ENCODE assay signal across 8 cellular contexts in genomic region chr5:138466900-138467710, GRCh38. TPM values are rescaled to one million over a fixed set of nuclear protein-coding genes. Genes with fewer than 3 reads are reported as not detected.
DNase-seq lines count a peak whose midpoint lies in the region; TF ChIP-seq lines count a peak whose summit lies in the region.

No MANE protein-coding gene starts in this region.

- WGBS in suprapubic skin, result 90% methylated on average over 44 of the region's 45 CpGs

- peak overlapping the region; percentile 74 for H3K4me3 ChIP-seq in astrocyte of the cerebellum (ENCODE audit: low read depth, low read length)
- H3K4me3 ChIP-seq in kidney epithelial cell (ENCODE audit: low read depth, low read length), result peak overlapping the region; percentile 73
- H3K4me3 ChIP-seq in suprapubic skin, result peak overlapping the region; percentile 87

- no peak for TF ChIP-seq CTCF in astrocyte of the cerebellum (IDR thresholded peaks at IDR 0.05; ENCODE audit: low read depth, low read length, missing control alignments)
- no peak for TF ChIP-seq CTCF in kidney epithelial cell (IDR thresholded peaks at IDR 0.05; ENCODE audit: insufficient read depth, low read length, poor library complexity, severe bottlenecking)
- no peak for TF ChIP-seq CTCF in suprapubic skin (IDR thresholded peaks at IDR 0.05)

- no peak overlapping the region for H3K27ac ChIP-seq in suprapubic skin

- in situ Hi-C loops in astrocyte of the cerebellum (cut with HindIII; ENCODE audit: low sequenced_read_pairs), result no loop called here

- H3K9me3 ChIP-seq in suprapubic skin, result no peaks in the 10 kb centered on the region

- no peak for TF ChIP-seq EP300 in suprapubic skin (IDR thresholded peaks at IDR 0.05)

- DNase-seq in DMS53 (lab: John Stamatoyannopoulos, UW) (peak; percentile 58), DMS53 treated with DMSO at 0.1 percent for 48 hours (lab: John Stamatoyannopoulos, UW; ENCODE audit: unreplicated experiment) (no peak), astrocyte of the cerebellum (ENCODE audit: low read depth) (no peak), kidney epithelial cell (ENCODE audit: low read depth) (no peak), suprapubic skin (ENCODE audit: low spot score in 2 of 2) (no peak), NCI-H526 treated with DMSO at 0.1 percent for 48 hours (lab: John Stamatoyannopoulos, UW) (no peak), middle frontal gyrus (ENCODE audit: extremely low spot score, low spot score) (no peak), NCI-H128 (lab: John Stamatoyannopoulos, UW; ENCODE audit: unreplicated experiment) (no peak)

- TF ChIP-seq POLR2A in suprapubic skin (IDR thresholded peaks at IDR 0.05), result no peak

- H3K36me3 ChIP-seq in kidney epithelial cell (ENCODE audit: control insufficient read depth, insufficient read depth, low read length), result peaks cover 3% of the 10 kb centered on the region
- peaks cover 15% of the 10 kb centered on the region for H3K36me3 ChIP-seq in suprapubic skin

- H3K27me3 ChIP-seq in kidney epithelial cell (ENCODE audit: control insufficient read depth, insufficient read depth, low read length) (no peaks in the 10 kb centered on the region), suprapubic skin (no peaks in the 10 kb centered on the region)

- peaks cover 70% of the 10 kb centered on the region for H3K4me1 ChIP-seq in suprapubic skin

RNA-seq across cellular contexts. Expression of gene EGR1, which starts 1.8 kb away (rescaled TPM):
- total RNA-seq in kidney epithelial cell (2.0 and 4.1 TPM in 2 replicates), suprapubic skin (100 to 1,000 TPM; 130 to 445 (median 257) TPM)

RNA-seq across cellular contexts. Expression of gene REEP2, which starts 28.2 kb away (rescaled TPM):
- total RNA-seq in kidney epithelial cell (34.7 and 40.2 TPM in 2 replicates), suprapubic skin (1 to 10 TPM; 1.5 to 2.6 (median 1.8) TPM)

Comparison
In these comparisons a context has a peak if more than half of its experiments do, and no peak if none do; other contexts are left out.
1. RNA of gene EGR1, which starts 1.8 kb away (total RNA-seq): 130 to 445 TPM in suprapubic skin; 2.0 to 4.1 TPM in kidney epithelial cell; every median in the first group is over 10 times any median in the second.
2. Peak in every context shown above with its lines, with median percentiles within 50 percentile points of each other: H3K4me3 ChIP-seq.